In the genomic region with DNA sequence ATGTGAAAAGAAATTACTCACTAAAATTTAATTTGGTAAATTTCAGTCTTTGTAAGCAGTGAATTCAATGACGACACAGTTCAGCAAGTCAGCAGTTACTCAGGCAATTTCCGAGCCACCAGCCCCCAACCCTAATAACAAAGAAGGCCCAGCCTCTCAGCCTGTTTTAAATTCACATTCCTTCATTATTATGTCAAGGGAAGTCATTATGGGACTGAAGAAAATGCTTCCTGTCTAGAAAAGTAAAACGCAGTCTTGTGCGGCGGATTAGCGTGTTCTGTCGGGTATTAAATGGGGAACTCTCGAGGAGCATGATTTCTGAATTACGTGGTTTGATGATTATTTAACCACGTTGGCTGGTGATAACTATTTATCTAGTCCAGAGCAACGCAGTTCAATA, we compare ENCODE assay signal across 19 cellular contexts.
DNase-seq lines count a peak whose midpoint lies in the region; ATAC-seq and TF ChIP-seq lines count a peak whose summit lies in the region.
"Had no signal": no experiment of that assay in that cellular context is flagged by ENCODE, and none has a peak within 500 bp of the region (broad histone marks: within the 10 kb centered on the region; RNA-seq: fewer than 3 reads in every experiment).

No MANE protein-coding gene starts in this region.

- H4K20me1 ChIP-seq in fibroblast of lung (ENCODE audit: control insufficient read depth, extremely low read depth, insufficient read depth, low read length), result no peaks in the 10 kb centered on the region

- DNase-seq in Daoy (ENCODE audit: low read depth) (peak; percentile 53), RWPE2 (ENCODE audit: low spot score) (no peak), fibroblast of lung (ENCODE audit: low read depth in 2 of 2) (peak; percentile 8 to 81), neural crest cell (ENCODE audit: low read depth, low spot score) (no peak), midbrain (lab: John Stamatoyannopoulos, UW) (no peak), colonic mucosa (no peak), NCI-H524 (lab: John Stamatoyannopoulos, UW) (no peak)
- DNase-seq: ACHN; activated effector memory CD4-positive, alpha-beta T cell treated with Interleukin-2 at 50 U/mL for 16 hours; glutamatergic neuron; kidney; NCI-H1105 treated with DMSO at 0.1 percent for 48 hours; SK-N-SH; stimulated activated CD4-positive, alpha-beta T cell treated with anti-CD3 and anti-CD28 coated beads, Interleukin-2, amount 100 ng/mL, for 48 hours had no signal

- H3K36me3 ChIP-seq in RWPE2 (ENCODE audit: low read depth) (no peaks in the 10 kb centered on the region), fibroblast of lung (ENCODE audit: control insufficient read depth, insufficient read depth, low read length) (no peaks in the 10 kb centered on the region), colonic mucosa (no peaks in the 10 kb centered on the region)
- H3K36me3 ChIP-seq: ascending aorta, HAP-1 had no signal

- H3K36me3 Mint-ChIP-seq in neural crest cell (ENCODE audit: low read depth), result no peaks in the 10 kb centered on the region

- H3K27ac Mint-ChIP-seq in neural crest cell (ENCODE audit: unreplicated experiment), result peak overlapping the region; percentile 98

- H3K4me3 Mint-ChIP-seq in neural crest cell, result peak overlapping the region; percentile 59

- ATAC-seq in RWPE2 (ENCODE audit: low read depth) (peak; percentile 36; the same call in 2 of the 3 replicates), GM18868 (IDR thresholded peaks at IDR 0.05; ENCODE audit: unreplicated experiment) (no peak)
- ATAC-seq: K562, sciatic nerve had no signal

- H3K9ac ChIP-seq in fibroblast of lung (ENCODE audit: insufficient read depth, low read length) (no peak overlapping the region), colonic mucosa (ENCODE audit: low read depth in 2 of 2, low read length in 2 of 2) (no peak overlapping the region)
- H3K9ac ChIP-seq: SK-N-SH had no signal

- H3K27me3 ChIP-seq in RWPE2 (ENCODE audit: insufficient read depth, poor library complexity, severe bottlenecking) (no peaks in the 10 kb centered on the region), fibroblast of lung (ENCODE audit: control insufficient read depth, insufficient read depth, low read length) (no peaks in the 10 kb centered on the region), colonic mucosa (no peaks in the 10 kb centered on the region)
- H3K27me3 ChIP-seq: ascending aorta had no signal

- peaks cover 38% of the 10 kb centered on the region for H3K4me1 Mint-ChIP-seq in neural crest cell

- no peak for TF ChIP-seq CTCF in RWPE2 (IDR thresholded peaks at IDR 0.05; ENCODE audit: poor library complexity, severe bottlenecking)
- TF ChIP-seq CTCF in fibroblast of lung (conservative IDR thresholded peaks at IDR 0.05 in 1 of 2, IDR thresholded peaks at IDR 0.05 in 1 of 2; ENCODE audit: low read depth in 1 of 2, low read length in 2 of 2), result no peak
- no peak for TF ChIP-seq CTCF in neural crest cell (conservative IDR thresholded peaks at IDR 0.05)
- TF ChIP-seq CTCF in colonic mucosa (IDR thresholded peaks at IDR 0.05), result no peak

- H3K27me3 Mint-ChIP-seq in neural crest cell (ENCODE audit: low read depth), result no peaks in the 10 kb centered on the region

- H3K4me3 ChIP-seq in RWPE2 (ENCODE audit: severe bottlenecking) (no peak overlapping the region), fibroblast of lung (replicated peaks in 1 of 4; ENCODE audit: control extremely low read depth in 1 of 4, insufficient read depth in 1 of 4, low read depth in 3 of 4, low read length in 4 of 4) (no peak overlapping the region), colonic mucosa (no peak overlapping the region)
- H3K4me3 ChIP-seq: ascending aorta, HAP-1, K562 had no signal

- H3K9me3 ChIP-seq in RWPE2 (ENCODE audit: severe bottlenecking) (no peaks in the 10 kb centered on the region), fibroblast of lung (ENCODE audit: control insufficient read depth, insufficient read depth, low read depth, low read length) (no peaks in the 10 kb centered on the region), colonic mucosa (no peaks in the 10 kb centered on the region)
- H3K9me3 ChIP-seq: ascending aorta, HAP-1, SK-N-SH had no signal

- no peak overlapping the region for H3K4me2 ChIP-seq in fibroblast of lung (ENCODE audit: extremely low read depth, insufficient read depth, low read length)
- H3K4me2 ChIP-seq: SK-N-SH had no signal

- peaks cover 13% of the 10 kb centered on the region for H3K4me1 ChIP-seq in RWPE2 (ENCODE audit: insufficient read depth, poor library complexity, severe bottlenecking)
- H3K4me1 ChIP-seq in fibroblast of lung (ENCODE audit: control insufficient read depth, extremely low read depth, insufficient read depth, low read length), result no peaks in the 10 kb centered on the region
- no peaks in the 10 kb centered on the region for H3K4me1 ChIP-seq in colonic mucosa
- H3K4me1 ChIP-seq: ascending aorta, HAP-1 had no signal

- no peak overlapping the region for H2AFZ ChIP-seq in fibroblast of lung (ENCODE audit: low read length)

- no peaks in the 10 kb centered on the region for H3K9me3 Mint-ChIP-seq in neural crest cell

- H3K27ac ChIP-seq in RWPE2 (ENCODE audit: poor library complexity, severe bottlenecking), result peak overlapping the region; percentile 60
- no peak overlapping the region for H3K27ac ChIP-seq in fibroblast of lung (ENCODE audit: insufficient read depth, low read length)
- H3K27ac ChIP-seq in colonic mucosa, result no peak overlapping the region
- H3K27ac ChIP-seq: ascending aorta had no signal

- H3K79me2 ChIP-seq in fibroblast of lung (ENCODE audit: control insufficient read depth, insufficient read depth, low read length), result no peaks in the 10 kb centered on the region

- intact Hi-C loops in colonic mucosa (cut with DNase I), result no loop called here

Comparison
In these comparisons a context has a peak if more than half of its experiments do, and no peak if none do; other contexts are left out.
1. DNase-seq: peak in Daoy (single experiment) and fibroblast of lung (2 of 2); none in RWPE2 (single experiment), neural crest cell (single experiment), midbrain (single experiment), colonic mucosa (single experiment) and NCI-H524 (0 of 2).